Comparison of ENCODE assay signal across 25 cellular contexts in genomic region chr9:118129541-118129940, GRCh38.
"Had no signal": no experiment of that assay in that cellular context is flagged by ENCODE, and none has a peak within 500 bp of the region (broad histone marks: within the 10 kb centered on the region; RNA-seq: fewer than 3 reads in every experiment).

No MANE protein-coding gene starts in this region.

- DNase-seq: activated B cell treated with CpG ODN at 0.5 μM for 24 hours; activated CD4-positive, alpha-beta T cell treated with anti-CD3 and anti-CD28 coated beads, Interleukin-2, amount 50 U/mL, for 1 hour; activated CD8-positive, alpha-beta T cell treated with anti-CD3 and anti-CD28 coated beads for 36 hours; activated naive CD8-positive, alpha-beta T cell treated with anti-CD3 and anti-CD28 coated beads, Interleukin-2, amount 50 U/mL, for 24 hours; activated T-cell treated with anti-CD3 and anti-CD28 coated beads, Interleukin-2, amount 50 U/mL, for 48 hours; amygdala; cerebellar nuclear complex; colonic mucosa; effector CD8-positive, alpha-beta T cell; head of caudate nucleus; hypothalamus; immature natural killer cell; kidney; left lung; mucosa of descending colon; stimulated activated CD4-positive, alpha-beta T cell treated with anti-CD3 and anti-CD28 coated beads, Interleukin-12 subunit alpha, Interleukin-12 subunit beta, amount 100 ng/mL, for 4 hours; stimulated activated CD4-positive, alpha-beta T cell treated with anti-CD3 and anti-CD28 coated beads, Interleukin-4, amount 100 ng/mL, for 1 hour; trophoblast cell had no signal

- ATAC-seq: activated CD8-positive, alpha-beta T cell treated with anti-CD3 and anti-CD28 coated beads for 36 hours; activated naive CD8-positive, alpha-beta T cell treated with anti-CD3 and anti-CD28 coated beads, Interleukin-2, amount 50 U/mL, for 24 hours; gastroesophageal sphincter; left lung; mucosa of descending colon; natural killer cell treated with Interleukin-12 subunit alpha and Interleukin-12 subunit beta and Interleukin-15 and Interleukin-18, amount 100 ng/mL, for 72 hours; sciatic nerve had no signal

- H3K4me3 ChIP-seq: cardiac muscle cell, colonic mucosa, gastroesophageal sphincter, left lung, lung, mucosa of descending colon, skin epidermis, thoracic aorta had no signal
